18 cellular contexts compared by ENCODE assay signal in the genomic region with DNA sequence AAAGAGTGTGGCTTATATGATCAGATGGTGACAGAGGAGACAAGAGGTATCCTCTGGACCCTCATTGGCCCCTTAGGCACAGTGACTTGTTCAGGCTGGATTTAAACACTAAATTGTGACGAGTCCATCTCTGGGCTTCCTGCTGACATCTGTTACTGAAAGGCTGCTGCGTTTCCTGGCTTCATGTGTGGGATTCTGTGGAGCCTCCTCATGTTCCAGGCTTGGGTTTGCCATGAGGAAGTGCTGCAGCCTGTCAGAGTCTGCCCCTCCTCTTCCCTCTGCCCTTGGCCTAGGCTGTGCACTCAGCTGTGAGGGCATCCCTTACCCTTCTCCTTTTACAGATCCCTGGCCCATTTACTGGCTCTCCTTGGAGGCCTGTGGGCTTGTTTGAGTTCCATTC.
DNase-seq lines count a peak whose midpoint lies in the region; ATAC-seq and TF ChIP-seq lines count a peak whose summit lies in the region.
"Had no signal": no experiment of that assay in that cellular context is flagged by ENCODE, and none has a peak within 500 bp of the region (broad histone marks: within the 10 kb centered on the region; RNA-seq: fewer than 3 reads in every experiment).

No MANE protein-coding gene starts in this region.

- TF ChIP-seq CTCF in lower lobe of right lung (IDR thresholded peaks at IDR 0.05) (no peak), stomach (IDR thresholded peaks at IDR 0.05) (no peak)

- H3K9ac ChIP-seq in skeletal muscle satellite cell (ENCODE audit: low read depth, low read length): peak overlapping the region; percentile 62
- H3K9ac ChIP-seq: BLaER1 had no signal

- DNase-seq in EH (ENCODE audit: low read depth): peak; percentile 68
- peak; percentile 65 for DNase-seq in RPMI7951 (ENCODE audit: low read depth)
- DNase-seq in lower lobe of right lung: no peak
- DNase-seq in NCI-H774 (lab: John Stamatoyannopoulos, UW): no peak
- DNase-seq in stomach: no peak
- DNase-seq: CD8-positive, alpha-beta memory T cell; KBM-7; NCI-H1417 treated with DMSO at 0.1 percent for 48 hours; NCI-H1930; NCI-H2171; NCI-H446 treated with DMSO at 0.1 percent for 48 hours; NK-92 treated with Interleukin-12 subunit alpha and Interleukin-12 subunit beta, amount 100 ng/mL, for 24 hours; Peyer's patch had no signal

- TF ChIP-seq EP300 in stomach (IDR thresholded peaks at IDR 0.05): no peak

- TF ChIP-seq POLR2A in stomach (IDR thresholded peaks at IDR 0.05): no peak

- no peaks in the 10 kb centered on the region for H3K27me3 ChIP-seq in lower lobe of right lung (ENCODE audit: low read depth)
- H3K27me3 ChIP-seq in skeletal muscle satellite cell (ENCODE audit: control insufficient read depth, insufficient read depth, low read length): no peaks in the 10 kb centered on the region
- no peaks in the 10 kb centered on the region for H3K27me3 ChIP-seq in stomach
- H3K27me3 ChIP-seq: BLaER1, Peyer's patch had no signal

- intact Hi-C loops in lower lobe of right lung (cut with DNase I) (no loop called here), stomach (cut with DNase I; ENCODE audit: low total_unique reads) (no loop called here)

- no peak overlapping the region for H3K4me2 ChIP-seq in skeletal muscle satellite cell (ENCODE audit: low read length)
- H3K4me2 ChIP-seq: A549, BLaER1 had no signal

- H3K4me3 ChIP-seq in lower lobe of right lung (no peak overlapping the region), skeletal muscle satellite cell (ENCODE audit: low read length) (no peak overlapping the region), stomach (no peak overlapping the region)
- H3K4me3 ChIP-seq: A549, BLaER1, Peyer's patch had no signal

- H3K27ac ChIP-seq in lower lobe of right lung (no peak overlapping the region), stomach (no peak overlapping the region)
- H3K27ac ChIP-seq: A549, BLaER1, Peyer's patch had no signal

- H3K4me1 ChIP-seq in lower lobe of right lung (peaks cover 5% of the 10 kb centered on the region), skeletal muscle satellite cell (ENCODE audit: control insufficient read depth, insufficient read depth, low read length) (peaks cover 32% of the 10 kb centered on the region), stomach (peaks cover 0 to 10% (median 3%) of the 10 kb centered on the region in 4 donors)
- H3K4me1 ChIP-seq: A549, BLaER1, Peyer's patch had no signal

- no peaks in the 10 kb centered on the region for H3K9me3 ChIP-seq in lower lobe of right lung
- H3K9me3 ChIP-seq in skeletal muscle satellite cell (replicated peaks; ENCODE audit: low read length): no peaks in the 10 kb centered on the region
- H3K9me3 ChIP-seq in stomach: no peaks in the 10 kb centered on the region
- H3K9me3 ChIP-seq: A549, BLaER1, Peyer's patch had no signal

- H3K36me3 ChIP-seq in lower lobe of right lung (no peaks in the 10 kb centered on the region), skeletal muscle satellite cell (ENCODE audit: insufficient read depth, low read length) (no peaks in the 10 kb centered on the region), stomach (no peaks in the 10 kb centered on the region)
- H3K36me3 ChIP-seq: BLaER1, Peyer's patch had no signal

- ATAC-seq in lower lobe of right lung (peak; percentile 17 to 19), GM18519 (IDR thresholded peaks at IDR 0.05; ENCODE audit: low FRiP score, unreplicated experiment) (no peak)
- ATAC-seq: A549, Right ventricle myocardium inferior had no signal

- 65 to 81% (median 76%) methylated on average over 2 of the region's 2 CpGs for WGBS in stomach, 5 donors

Comparison
In these comparisons a context has a peak if more than half of its experiments do, and no peak if none do; other contexts are left out.
1. DNase-seq: peak in EH (single experiment) and RPMI7951 (single experiment); none in lower lobe of right lung (single experiment), NCI-H774 (single experiment) and stomach (single experiment).